ENCODE assay signal across 8 cellular contexts in genomic region chr17:18182190-18182977, GRCh38. TPM values are rescaled to one million over a fixed set of nuclear protein-coding genes. Genes with fewer than 3 reads are reported as not detected.
DNase-seq lines count a peak whose midpoint lies in the region; ATAC-seq and TF ChIP-seq lines count a peak whose summit lies in the region.

No MANE protein-coding gene starts in this region.

- peaks cover 31% of the 10 kb centered on the region for H3K36me3 Mint-ChIP-seq in activated CD4-positive, alpha-beta T cell treated with anti-CD3 and anti-CD28 coated beads for 36 hours (ENCODE audit: low read depth)
- peaks cover 16% of the 10 kb centered on the region for H3K36me3 Mint-ChIP-seq in WTC11
- H3K36me3 Mint-ChIP-seq in glutamatergic neuron (ENCODE audit: unreplicated experiment), result no peaks in the 10 kb centered on the region

- H3K9ac ChIP-seq in rectal smooth muscle tissue (ENCODE audit: low read length), result peak overlapping the region; percentile 57

- H3K27ac Mint-ChIP-seq in activated CD4-positive, alpha-beta T cell treated with anti-CD3 and anti-CD28 coated beads for 36 hours, result peak overlapping the region; percentile 94
- H3K27ac Mint-ChIP-seq in WTC11, result peak overlapping the region; percentile 99
- H3K27ac Mint-ChIP-seq in glutamatergic neuron (ENCODE audit: unreplicated experiment), result peak overlapping the region; percentile 75

- H3K4me3 Mint-ChIP-seq in activated CD4-positive, alpha-beta T cell treated with anti-CD3 and anti-CD28 coated beads for 36 hours, result peak overlapping the region; percentile 97
- H3K4me3 Mint-ChIP-seq in WTC11, result peak overlapping the region; percentile 93
- H3K4me3 Mint-ChIP-seq in glutamatergic neuron (ENCODE audit: unreplicated experiment), result peak overlapping the region; percentile 91

- POLR2A ChIA-PET in activated CD4-positive, alpha-beta T cell treated with anti-CD3 and anti-CD28 coated beads for 36 hours (lab: Charles Lee), result interaction anchor here (0.6 to 1.9 kb wide), 2 partner anchors 24 to 132 kb away, joined by 4 to 5 read pairs; partner anchors contain the start of genes SMCR8 and TOP3A
- POLR2A ChIA-PET in WTC11 (lab: Charles Lee), result interaction anchor here (0.6 to 2.9 kb wide), 5 partner anchors 12 to 234 kb away, joined by 3 to 17 read pairs (median 5); no protein-coding TSS in a partner anchor

- intact Hi-C loops in activated CD4-positive, alpha-beta T cell treated with anti-CD3 and anti-CD28 coated beads for 36 hours (cut with DNase I, micrococcal nuclease), result loop anchor here (2.0 to 5.0 kb wide), 12 partner anchors 24 to 1194 kb away; partner anchors contain the start of genes DRG2 (in 1 of the 2), FAM83G (in 1 of the 2), LLGL1 (in 1 of the 2) and MIEF2 (in 1 of the 2)

- TF ChIP-seq CTCF in WTC11 (IDR thresholded peaks at IDR 0.05) (no peak), glutamatergic neuron (IDR thresholded peaks at IDR 0.05; ENCODE audit: partially characterized antibody, unreplicated experiment) (no peak)

- peak overlapping the region; percentile 96 for H3K27ac ChIP-seq in rectal smooth muscle tissue (ENCODE audit: low read depth, low read length)

- peak overlapping the region; percentile 80 for H3K4me3 ChIP-seq in rectal smooth muscle tissue (ENCODE audit: low read length)

- H3K4me1 ChIP-seq in rectal smooth muscle tissue (ENCODE audit: control insufficient read depth, insufficient read depth, low read length), result peaks cover 15% of the 10 kb centered on the region

- H3K9me3 Mint-ChIP-seq in activated CD4-positive, alpha-beta T cell treated with anti-CD3 and anti-CD28 coated beads for 36 hours (ENCODE audit: low read depth), result no peaks in the 10 kb centered on the region
- H3K9me3 Mint-ChIP-seq in WTC11 (no peaks in the 10 kb centered on the region), glutamatergic neuron (ENCODE audit: unreplicated experiment) (peaks cover 7% of the 10 kb centered on the region)

- H3K27me3 Mint-ChIP-seq in activated CD4-positive, alpha-beta T cell treated with anti-CD3 and anti-CD28 coated beads for 36 hours, result no peaks in the 10 kb centered on the region
- H3K27me3 Mint-ChIP-seq in WTC11 (ENCODE audit: low read depth), result no peaks in the 10 kb centered on the region
- peaks cover 4% of the 10 kb centered on the region for H3K27me3 Mint-ChIP-seq in glutamatergic neuron (ENCODE audit: unreplicated experiment)

- no peaks in the 10 kb centered on the region for H3K27me3 ChIP-seq in rectal smooth muscle tissue (ENCODE audit: control insufficient read depth, insufficient read depth, low read length)

- DNase-seq in activated CD4-positive, alpha-beta T cell treated with anti-CD3 and anti-CD28 coated beads for 36 hours, result peak; percentile 34
- no peak for DNase-seq in activated CD4-positive, alpha-beta T cell treated with anti-CD3 and anti-CD28 coated beads for 1 hour
- DNase-seq in WTC11 (ENCODE audit: low spot score) (peak; percentile 29), glutamatergic neuron (no peak), RPMI8226 (no peak)

- H3K36me3 ChIP-seq in rectal smooth muscle tissue (ENCODE audit: control insufficient read depth, insufficient read depth, low read length), result no peaks in the 10 kb centered on the region

- no peak for ATAC-seq in activated CD4-positive, alpha-beta T cell treated with anti-CD3 and anti-CD28 coated beads for 36 hours
- ATAC-seq in WTC11 (no peak), GM18873 (IDR thresholded peaks at IDR 0.05; ENCODE audit: low FRiP score, unreplicated experiment) (no peak), HG02623 (IDR thresholded peaks at IDR 0.05; ENCODE audit: unreplicated experiment) (no peak)

- CTCF ChIA-PET in activated CD4-positive, alpha-beta T cell treated with anti-CD3 and anti-CD28 coated beads for 36 hours (lab: Charles Lee), result interaction anchor here (0.5 to 1.8 kb wide), 6 partner anchors 19 to 1793 kb away, joined by 3 to 5 read pairs (median 3); no protein-coding TSS in a partner anchor
- CTCF ChIA-PET in WTC11 (lab: Charles Lee), result interaction anchor here (1.0 to 4.3 kb wide), 11 partner anchors 10 to 88 kb away, joined by 3 to 44 read pairs (median 7); no protein-coding TSS in a partner anchor

- peaks cover 34% of the 10 kb centered on the region for H3K4me1 Mint-ChIP-seq in activated CD4-positive, alpha-beta T cell treated with anti-CD3 and anti-CD28 coated beads for 36 hours
- H3K4me1 Mint-ChIP-seq in WTC11, result peaks cover 35% of the 10 kb centered on the region
- H3K4me1 Mint-ChIP-seq in glutamatergic neuron (ENCODE audit: low read depth, unreplicated experiment), result peaks cover 12% of the 10 kb centered on the region

TF ChIP-seq in WTC11, 78 proteins besides CTCF, POLR2A, EP300 and RAD21 (continues in another document):
- TF ChIP-seq E2F4 (CRISPR knock-in tag; IDR thresholded peaks at IDR 0.05; ENCODE audit: borderline replicate concordance, low read depth) (0 out of 2 replicates have a peak, but pooled peaks have one; percentile 17), E2F5 (CRISPR knock-in tag; IDR thresholded peaks at IDR 0.05) (peak; percentile 31), ZNF425 (CRISPR knock-in tag; conservative IDR thresholded peaks at IDR 0.05) (no peak), AR (CRISPR knock-in tag; IDR thresholded peaks at IDR 0.05) (0 out of 2 replicates have a peak, but pooled peaks have one; percentile 16), ZNF671 (CRISPR knock-in tag; IDR thresholded peaks at IDR 0.05) (no peak)

RNA-seq across cellular contexts. Expression of gene ALKBH5, which starts 1.2 kb away (rescaled TPM):
- total RNA-seq in activated CD4-positive, alpha-beta T cell treated with anti-CD3 and anti-CD28 coated beads for 36 hours, result 100 to 1,000 TPM; 163 to 168 TPM
- 105 to 115 TPM (median 111 TPM) in 3 replicates for total RNA-seq in WTC11 (2021)
- total RNA-seq in glutamatergic neuron (ENCODE audit: unreplicated experiment), result 62.7 TPM

RNA-seq across cellular contexts. Expression of gene LLGL1, which starts 43.1 kb away (rescaled TPM):
- total RNA-seq in activated CD4-positive, alpha-beta T cell treated with anti-CD3 and anti-CD28 coated beads for 36 hours, result 10 to 100 TPM; 17.5 to 18.4 TPM
- total RNA-seq in WTC11 (2021), result 76.0 to 87.8 TPM (median 78.6 TPM) in 3 replicates
- 84.6 TPM for total RNA-seq in glutamatergic neuron (ENCODE audit: unreplicated experiment)

Comparison
In these comparisons a context has a peak if more than half of its experiments do, and no peak if none do; other contexts are left out.
1. DNase-seq: peak in activated CD4-positive, alpha-beta T cell treated with anti-CD3 and anti-CD28 coated beads for 36 hours (single experiment) and WTC11 (single experiment); none in activated CD4-positive, alpha-beta T cell treated with anti-CD3 and anti-CD28 coated beads for 1 hour (single experiment), glutamatergic neuron (single experiment) and RPMI8226 (single experiment).
2. Peak in every context shown above with its lines, with median percentiles within 50 percentile points of each other: H3K27ac Mint-ChIP-seq and H3K4me3 Mint-ChIP-seq.